8 cellular contexts compared by ENCODE assay signal in genomic region chr1:193104496-193104905, GRCh38. TPM values are rescaled to one million over a fixed set of nuclear protein-coding genes. Genes with fewer than 3 reads are reported as not detected.
DNase-seq lines count a peak whose midpoint lies in the region; FAIRE-seq and TF ChIP-seq lines count a peak whose summit lies in the region.

No MANE protein-coding gene starts in this region.

- no peak overlapping the region for H3K18ac ChIP-seq in mesendoderm (ENCODE audit: low read length)

- H3K9ac ChIP-seq in endothelial cell of umbilical vein (replicated peaks; ENCODE audit: extremely low read depth, insufficient read depth, low read length) = peak overlapping the region; percentile 84
- peak overlapping the region; percentile 79 for H3K9ac ChIP-seq in mesendoderm (ENCODE audit: low read length)

- peak; percentile 5 to 8 for DNase-seq in activated CD4-positive, alpha-beta T cell treated with anti-CD3 and anti-CD28 coated beads for 4 hours
- no peak for DNase-seq in activated CD4-positive, alpha-beta T cell treated with anti-CD3 and anti-CD28 coated beads for 1 hour
- DNase-seq in H7 = peak; percentile 70
- DNase-seq in LHCN-M2 (ENCODE audit: low read depth) = peak; percentile 58
- DNase-seq in activated CD4-positive, alpha-beta T cell treated with anti-CD3 and anti-CD28 coated beads, Interleukin-2, amount 10 ng/mL, durations not matched to agents 24 days and 14 days = peak; percentile 77
- DNase-seq in endothelial cell of umbilical vein (ENCODE audit: low read depth, low spot score) = no peak
- peak; percentile 77 for DNase-seq in mesendoderm

- peak overlapping the region; percentile 87 for H2AFZ ChIP-seq in endothelial cell of umbilical vein (ENCODE audit: low read depth, low read length)

- no peaks in the 10 kb centered on the region for H3K9me3 Mint-ChIP-seq in activated CD4-positive, alpha-beta T cell treated with anti-CD3 and anti-CD28 coated beads, Interleukin-2, amount 10 ng/mL, durations not matched to agents 24 days and 14 days

- H4K5ac ChIP-seq in mesendoderm (ENCODE audit: low read length) = no peak overlapping the region

- peak overlapping the region; percentile 88 for H3K4me2 ChIP-seq in endothelial cell of umbilical vein (ENCODE audit: insufficient read depth, low read length)
- peak overlapping the region; percentile 45 for H3K4me2 ChIP-seq in mesendoderm (ENCODE audit: low read length)

- peak overlapping the region; percentile 84 for H3K4me3 ChIP-seq in H7 (ENCODE audit: insufficient read depth, low read depth, low read length)
- peak overlapping the region; percentile 58 to 96 (median 93) for H3K4me3 ChIP-seq in endothelial cell of umbilical vein (replicated peaks in 1 of 3; ENCODE audit: insufficient read depth in 1 of 3, low read depth in 1 of 3, low read length in 3 of 3)
- H3K4me3 ChIP-seq in mesendoderm (ENCODE audit: low read length) = peak overlapping the region; percentile 83

- peak overlapping the region; percentile 81 for H3K23ac ChIP-seq in mesendoderm (ENCODE audit: low read length)

- no peak for TF ChIP-seq CTCF in endothelial cell of umbilical vein (IDR thresholded peaks at IDR 0.05; ENCODE audit: extremely low read depth in 1 of 2, insufficient read depth in 1 of 2, low read depth in 1 of 2, low read length in 2 of 2)

- H3K9me1 ChIP-seq in endothelial cell of umbilical vein (replicated peaks; ENCODE audit: control insufficient read depth, extremely low read depth, insufficient read depth, low read length) = no peaks in the 10 kb centered on the region

- no peak overlapping the region for H2BK5ac ChIP-seq in mesendoderm (ENCODE audit: low read length)

- dilution Hi-C loops in endothelial cell of umbilical vein (cut with MboI; ENCODE audit: extremely low pct_ligation_motif_present, low sequenced_read_pairs) = no loop called here

- no CpG with 5 or more reads among the region's 24 CpGs for WGBS in mesendoderm (ENCODE audit: extremely low coverage, insufficient coverage, low lambda C conversion rate)

- peak overlapping the region; percentile 79 for H3K27ac Mint-ChIP-seq in activated CD4-positive, alpha-beta T cell treated with anti-CD3 and anti-CD28 coated beads, Interleukin-2, amount 10 ng/mL, durations not matched to agents 24 days and 14 days

- H3K4ac ChIP-seq in mesendoderm (ENCODE audit: low read depth, low read length) = no peak overlapping the region

- peaks cover 15% of the 10 kb centered on the region for H3K4me1 ChIP-seq in endothelial cell of umbilical vein (ENCODE audit: control insufficient read depth, extremely low read depth, insufficient read depth, low read length)
- H3K4me1 ChIP-seq in mesendoderm (ENCODE audit: control insufficient read depth, low read depth, low read length) = peaks cover 5% of the 10 kb centered on the region

- BruUV-seq in endothelial cell of umbilical vein (replicated peaks; lab: Mats Ljungman, UMichigan) = TSS peak; percentile 35

- H3K79me1 ChIP-seq in mesendoderm (ENCODE audit: low read length) = no peaks in the 10 kb centered on the region

- intact Hi-C loops in activated CD4-positive, alpha-beta T cell treated with anti-CD3 and anti-CD28 coated beads, Interleukin-2, amount 10 ng/mL, durations not matched to agents 24 days and 14 days (cut with micrococcal nuclease) = no loop called here
- intact Hi-C loops in endothelial cell of umbilical vein (cut with micrococcal nuclease) = loop anchor here (1.0 kb wide), 1 partner anchor 296 kb away; no protein-coding TSS in a partner anchor

- H2BK15ac ChIP-seq in mesendoderm (replicated peaks; ENCODE audit: low read depth) = no peak overlapping the region

- CTCF ChIA-PET in endothelial cell of umbilical vein (lab: Charles Lee) = interaction anchor here (1.0 to 3.5 kb wide), 9 partner anchors 11 to 630 kb away, joined by 3 to 49 read pairs (median 6); partner anchors contain the start of genes CDC73, RO60 and UCHL5

- no peak for TF ChIP-seq POLR2A in endothelial cell of umbilical vein (IDR thresholded peaks at IDR 0.05; ENCODE audit: low read depth, low read length)

- POLR2A ChIA-PET in endothelial cell of umbilical vein (lab: Charles Lee) = interaction anchor here (1.6 kb wide), 1 partner anchor 46 kb away, joined by 5 read pairs; the partner anchor contains the start of genes RO60 and UCHL5

- H4K8ac ChIP-seq in mesendoderm (ENCODE audit: low read depth, low read length) = no peak overlapping the region

- no peak overlapping the region for H2AK5ac ChIP-seq in mesendoderm (ENCODE audit: low read length)

- H3K4me3 Mint-ChIP-seq in activated CD4-positive, alpha-beta T cell treated with anti-CD3 and anti-CD28 coated beads, Interleukin-2, amount 10 ng/mL, durations not matched to agents 24 days and 14 days = peak overlapping the region; percentile 94

- peak overlapping the region; percentile 69 for H3K27ac ChIP-seq in endothelial cell of umbilical vein (ENCODE audit: insufficient read depth, low read depth, low read length)
- H3K27ac ChIP-seq in mesendoderm (ENCODE audit: low read depth, low read length) = peak overlapping the region; percentile 88
- H3K27ac ChIP-seq in temporal lobe (ENCODE audit: low read depth, low read length) = peak overlapping the region; percentile 86

- H4K20me1 ChIP-seq in endothelial cell of umbilical vein (replicated peaks; ENCODE audit: control insufficient read depth, extremely low read depth, insufficient read depth, low read length) = no peaks in the 10 kb centered on the region

- peak overlapping the region; percentile 94 for H3K56ac ChIP-seq in mesendoderm (ENCODE audit: low read length)

- peaks cover 11% of the 10 kb centered on the region for H3K36me3 Mint-ChIP-seq in activated CD4-positive, alpha-beta T cell treated with anti-CD3 and anti-CD28 coated beads, Interleukin-2, amount 10 ng/mL, durations not matched to agents 24 days and 14 days (ENCODE audit: low read depth)

- H3K36me3 ChIP-seq in H7 (replicated peaks; ENCODE audit: control insufficient read depth, insufficient read depth, low read length) = no peaks in the 10 kb centered on the region
- H3K36me3 ChIP-seq in endothelial cell of umbilical vein (ENCODE audit: control insufficient read depth in 2 of 2, extremely low read depth in 1 of 2, insufficient read depth in 2 of 2, low read length in 2 of 2) = peaks cover 2 to 3% of the 10 kb centered on the region in 2 experiments
- no peaks in the 10 kb centered on the region for H3K36me3 ChIP-seq in mesendoderm (ENCODE audit: control insufficient read depth, insufficient read depth, low read length)

- no peaks in the 10 kb centered on the region for H3K9me3 ChIP-seq in endothelial cell of umbilical vein (replicated peaks; ENCODE audit: control insufficient read depth, insufficient read depth, low read length)

- H2BK120ac ChIP-seq in mesendoderm (ENCODE audit: low read depth, low read length) = no peak overlapping the region

- H3K79me2 ChIP-seq in endothelial cell of umbilical vein (ENCODE audit: control insufficient read depth, insufficient read depth, low read length) (peaks cover 22% of the 10 kb centered on the region), mesendoderm (ENCODE audit: control insufficient read depth, insufficient read depth, low read length) (no peaks in the 10 kb centered on the region)

- peaks cover 7% of the 10 kb centered on the region for H3K27me3 Mint-ChIP-seq in activated CD4-positive, alpha-beta T cell treated with anti-CD3 and anti-CD28 coated beads, Interleukin-2, amount 10 ng/mL, durations not matched to agents 24 days and 14 days

- H3K4me1 Mint-ChIP-seq in activated CD4-positive, alpha-beta T cell treated with anti-CD3 and anti-CD28 coated beads, Interleukin-2, amount 10 ng/mL, durations not matched to agents 24 days and 14 days = peaks cover 20% of the 10 kb centered on the region

- H3K27me3 ChIP-seq in H7 (ENCODE audit: control insufficient read depth, insufficient read depth, low read length) (peaks cover 11% of the 10 kb centered on the region), endothelial cell of umbilical vein (ENCODE audit: control insufficient read depth in 2 of 2, insufficient read depth in 2 of 2, low read length in 2 of 2) (no peaks in the 10 kb centered on the region), mesendoderm (ENCODE audit: insufficient read depth, low read length, poor library complexity) (no peaks in the 10 kb centered on the region)

- peak; percentile 71 for FAIRE-seq in endothelial cell of umbilical vein (lab: Jason Lieb, UNC)

RNA-seq across cellular contexts. Expression of gene GLRX2, which starts 0.7 kb away (rescaled TPM):
- 9.2 and 14.6 TPM in 2 replicates for total RNA-seq in H7 (2014; rRNA removed; shearing (Covaris generic))
- total RNA-seq in LHCN-M2 (2014; rRNA removed) = 24.4 and 26.5 TPM in 2 replicates
- polyA plus RNA-seq in LHCN-M2 (2012) = 39.4 TPM
- 29.4 and 32.6 TPM in 2 replicates for total RNA-seq in activated CD4-positive, alpha-beta T cell treated with anti-CD3 and anti-CD28 coated beads, Interleukin-2, amount 10 ng/mL, durations not matched to agents 24 days and 14 days
- total RNA-seq in endothelial cell of umbilical vein = 21.5 and 22.2 TPM in 2 replicates
- polyA plus RNA-seq in endothelial cell of umbilical vein = 8.1 and 13.1 TPM in 2 replicates
- 11.9 and 15.3 TPM in 2 replicates for polyA plus RNA-seq in endothelial cell of umbilical vein (2011; cell fraction: cytosol; rRNA removed)
- 3.5 and 6.7 TPM in 2 replicates for polyA plus RNA-seq in endothelial cell of umbilical vein (2011; cell fraction: nucleus; rRNA removed)
- 13.4 and 34.0 TPM in 2 replicates for polyA plus RNA-seq in endothelial cell of umbilical vein (2012)
- polyA minus RNA-seq in endothelial cell of umbilical vein = 1.6 and 2.3 TPM in 2 replicates
- polyA minus RNA-seq in endothelial cell of umbilical vein (2011; cell fraction: cytosol; rRNA and poly(A)+ RNA removed) = 4.8 TPM
- polyA minus RNA-seq in endothelial cell of umbilical vein (2011; cell fraction: nucleus; rRNA and poly(A)+ RNA removed) = 2.8 and 3.7 TPM in 2 replicates
- polyA plus RNA-seq in mesendoderm (2013, experiment 1 of 2) = 16.7 TPM
- 18.0 TPM for polyA plus RNA-seq in mesendoderm (2013, experiment 2 of 2)
- 12.0 TPM for total RNA-seq in temporal lobe

RNA-seq across cellular contexts. Expression of gene CDC73, which starts 17.3 kb away (rescaled TPM):
- 19.5 and 20.4 TPM in 2 replicates for total RNA-seq in H7 (2014; rRNA removed; shearing (Covaris generic))
- 25.8 and 29.9 TPM in 2 replicates for total RNA-seq in LHCN-M2 (2014; rRNA removed)
- 28.6 TPM for polyA plus RNA-seq in LHCN-M2 (2012)
- 55.2 and 56.0 TPM in 2 replicates for total RNA-seq in activated CD4-positive, alpha-beta T cell treated with anti-CD3 and anti-CD28 coated beads, Interleukin-2, amount 10 ng/mL, durations not matched to agents 24 days and 14 days
- 55.3 and 55.8 TPM in 2 replicates for total RNA-seq in endothelial cell of umbilical vein
- 5.7 and 9.9 TPM in 2 replicates for polyA plus RNA-seq in endothelial cell of umbilical vein
- polyA plus RNA-seq in endothelial cell of umbilical vein (2011; cell fraction: cytosol; rRNA removed) = 22.1 and 22.7 TPM in 2 replicates
- 22.8 and 28.4 TPM in 2 replicates for polyA plus RNA-seq in endothelial cell of umbilical vein (2011; cell fraction: nucleus; rRNA removed)
- polyA plus RNA-seq in endothelial cell of umbilical vein (2012) = 28.0 and 43.3 TPM in 2 replicates
- 26.2 and 29.8 TPM in 2 replicates for polyA minus RNA-seq in endothelial cell of umbilical vein
- polyA minus RNA-seq in endothelial cell of umbilical vein (2011; cell fraction: cytosol; rRNA and poly(A)+ RNA removed) = 32.0 TPM
- polyA minus RNA-seq in endothelial cell of umbilical vein (2011; cell fraction: nucleus; rRNA and poly(A)+ RNA removed) = 65.3 and 76.2 TPM in 2 replicates
- polyA plus RNA-seq in mesendoderm (2013, experiment 1 of 2) = 37.2 TPM
- polyA plus RNA-seq in mesendoderm (2013, experiment 2 of 2) = 37.0 TPM
- 31.7 TPM for total RNA-seq in temporal lobe

RNA-seq across cellular contexts. Expression of gene RO60, which starts 45.1 kb away (rescaled TPM):
- 136 and 193 TPM in 2 replicates for total RNA-seq in H7 (2014; rRNA removed; shearing (Covaris generic))
- total RNA-seq in LHCN-M2 (2014; rRNA removed) (96.5 and 97.0 TPM in 2 replicates), endothelial cell of umbilical vein (60.3 and 61.8 TPM in 2 replicates), temporal lobe (215 TPM)
- polyA plus RNA-seq in LHCN-M2 (2012) = 10.9 TPM
- total RNA-seq in activated CD4-positive, alpha-beta T cell treated with anti-CD3 and anti-CD28 coated beads, Interleukin-2, amount 10 ng/mL, durations not matched to agents 24 days and 14 days = 70.2 and 70.9 TPM in 2 replicates
- polyA plus RNA-seq in endothelial cell of umbilical vein = 10.9 and 11.1 TPM in 2 replicates
- polyA plus RNA-seq in endothelial cell of umbilical vein (2011; cell fraction: cytosol; rRNA removed) = 10.0 and 12.5 TPM in 2 replicates
- polyA plus RNA-seq in endothelial cell of umbilical vein (2011; cell fraction: nucleus; rRNA removed) = 16.6 and 18.5 TPM in 2 replicates
- polyA plus RNA-seq in endothelial cell of umbilical vein (2012) = 18.1 and 28.2 TPM in 2 replicates
- 60.6 and 73.4 TPM in 2 replicates for polyA minus RNA-seq in endothelial cell of umbilical vein
- 87.3 TPM for polyA minus RNA-seq in endothelial cell of umbilical vein (2011; cell fraction: cytosol; rRNA and poly(A)+ RNA removed)
- polyA minus RNA-seq in endothelial cell of umbilical vein (2011; cell fraction: nucleus; rRNA and poly(A)+ RNA removed) = 46.7 and 58.2 TPM in 2 replicates
- 22.3 TPM for polyA plus RNA-seq in mesendoderm (2013, experiment 1 of 2)
- 21.1 TPM for polyA plus RNA-seq in mesendoderm (2013, experiment 2 of 2)

RNA-seq across cellular contexts. Expression of gene UCHL5, which starts 45.3 kb away (rescaled TPM):
- 27.7 and 36.3 TPM in 2 replicates for total RNA-seq in H7 (2014; rRNA removed; shearing (Covaris generic))
- total RNA-seq in LHCN-M2 (2014; rRNA removed) (30.2 and 40.3 TPM in 2 replicates), endothelial cell of umbilical vein (45.6 and 50.8 TPM in 2 replicates), temporal lobe (43.5 TPM)
- polyA plus RNA-seq in LHCN-M2 (2012) = 13.9 TPM
- 89.2 and 97.2 TPM in 2 replicates for total RNA-seq in activated CD4-positive, alpha-beta T cell treated with anti-CD3 and anti-CD28 coated beads, Interleukin-2, amount 10 ng/mL, durations not matched to agents 24 days and 14 days
- 6.7 and 9.8 TPM in 2 replicates for polyA plus RNA-seq in endothelial cell of umbilical vein
- 15.0 and 18.0 TPM in 2 replicates for polyA plus RNA-seq in endothelial cell of umbilical vein (2011; cell fraction: cytosol; rRNA removed)
- 18.1 and 20.2 TPM in 2 replicates for polyA plus RNA-seq in endothelial cell of umbilical vein (2011; cell fraction: nucleus; rRNA removed)
- 28.5 and 45.7 TPM in 2 replicates for polyA plus RNA-seq in endothelial cell of umbilical vein (2012)
- 14.6 and 15.0 TPM in 2 replicates for polyA minus RNA-seq in endothelial cell of umbilical vein
- polyA minus RNA-seq in endothelial cell of umbilical vein (2011; cell fraction: cytosol; rRNA and poly(A)+ RNA removed) = 28.5 TPM
- 29.5 and 31.8 TPM in 2 replicates for polyA minus RNA-seq in endothelial cell of umbilical vein (2011; cell fraction: nucleus; rRNA and poly(A)+ RNA removed)
- 44.4 TPM for polyA plus RNA-seq in mesendoderm (2013, experiment 1 of 2)
- 44.8 TPM for polyA plus RNA-seq in mesendoderm (2013, experiment 2 of 2)

Comparison
In these comparisons a context has a peak if more than half of its experiments do, and no peak if none do; other contexts are left out.
1. DNase-seq: peak in activated CD4-positive, alpha-beta T cell treated with anti-CD3 and anti-CD28 coated beads for 4 hours (2 of 2), H7 (single experiment), LHCN-M2 (single experiment), activated CD4-positive, alpha-beta T cell treated with anti-CD3 and anti-CD28 coated beads, Interleukin-2, amount 10 ng/mL, durations not matched to agents 24 days and 14 days (single experiment) and mesendoderm (single experiment); none in activated CD4-positive, alpha-beta T cell treated with anti-CD3 and anti-CD28 coated beads for 1 hour (single experiment) and endothelial cell of umbilical vein (single experiment).
2. Peak in every context shown above with its lines, with median percentiles within 50 percentile points of each other: H3K4me3 ChIP-seq and H3K27ac ChIP-seq.